Comparison of ENCODE assay signal across 20 cellular contexts in genomic region chr16:47475786-47476185, GRCh38. TPM values are rescaled to one million over a fixed set of nuclear protein-coding genes. Genes with fewer than 3 reads are reported as not detected.
DNase-seq lines count a peak whose midpoint lies in the region; ATAC-seq, FAIRE-seq and TF ChIP-seq lines count a peak whose summit lies in the region.
"Had no signal": no experiment of that assay in that cellular context is flagged by ENCODE, and none has a peak within 500 bp of the region (broad histone marks: within the 10 kb centered on the region; RNA-seq: fewer than 3 reads in every experiment).

No MANE protein-coding gene starts in this region.

- in situ Hi-C loops in GM23248 (cut with MboI): no loop called here

- H3K9me3 ChIP-seq in GM23248 (ENCODE audit: low read depth) (no peaks in the 10 kb centered on the region), astrocyte (ENCODE audit: insufficient read depth, low read depth, low read length) (no peaks in the 10 kb centered on the region), left ventricle myocardium inferior (replicated peaks) (no peaks in the 10 kb centered on the region), PC-9 (ENCODE audit: insufficient read depth, low read depth) (no peaks in the 10 kb centered on the region)
- H3K9me3 ChIP-seq: sigmoid colon had no signal

- peak; percentile 33 for DNase-seq in GM23248
- no peak for DNase-seq in astrocyte (ENCODE audit: low read depth)
- DNase-seq in left ventricle myocardium inferior: no peak
- DNase-seq in osteocyte (ENCODE audit: extremely low spot score, unreplicated experiment): no peak
- no peak for DNase-seq in PC-9
- DNase-seq: activated CD4-positive, alpha-beta T cell treated with anti-CD3 and anti-CD28 coated beads, Interleukin-2, amount 50 U/mL, for 4 hours; CD4-positive, alpha-beta memory T cell; DMS53; midbrain; NCI-H2029 treated with DMSO at 0.1 percent for 48 hours; sigmoid colon; stimulated activated naive CD8-positive, alpha-beta T cell treated with anti-CD3 and anti-CD28 coated beads, Interleukin-15, amount 100 ng/mL, for 72 hours; SW 1271 had no signal

- no peaks in the 10 kb centered on the region for H3K9me2 ChIP-seq in GM23248 (ENCODE audit: insufficient read depth)
- H3K9me2 ChIP-seq in PC-9 (ENCODE audit: insufficient read depth): no peaks in the 10 kb centered on the region

- POLR2A ChIA-PET in PC-9 (lab: Charles Lee; ENCODE audit: unreplicated experiment): no interaction called here

- FAIRE-seq in astrocyte (lab: Jason Lieb, UNC): no peak
- FAIRE-seq: H54 had no signal

- CTCF ChIA-PET in PC-9 (lab: Charles Lee): no interaction called here

- TF ChIP-seq CTCF in astrocyte (IDR thresholded peaks at IDR 0.05; ENCODE audit: insufficient read depth, low read depth, low read length) (no peak), left ventricle myocardium inferior (IDR thresholded peaks at IDR 0.05; ENCODE audit: borderline replicate concordance) (no peak), osteocyte (IDR thresholded peaks at IDR 0.05) (no peak), PC-9 (conservative IDR thresholded peaks at IDR 0.05) (no peak)

- no peak overlapping the region for H3K9ac ChIP-seq in GM23248
- H3K9ac ChIP-seq in astrocyte (ENCODE audit: low read length): no peak overlapping the region
- H3K9ac ChIP-seq: neural progenitor cell had no signal

- H3K27me3 Mint-ChIP-seq in astrocyte (ENCODE audit: low read depth, unreplicated experiment) (no peaks in the 10 kb centered on the region), osteocyte (ENCODE audit: unreplicated experiment) (no peaks in the 10 kb centered on the region)
- H3K27me3 Mint-ChIP-seq: CD4-positive, alpha-beta memory T cell; stimulated activated naive CD8-positive, alpha-beta T cell treated with anti-CD3 and anti-CD28 coated beads, Interleukin-15, amount 100 ng/mL, for 72 hours; type B pancreatic cell had no signal

- no peak overlapping the region for H3K4me2 ChIP-seq in GM23248 (ENCODE audit: unreplicated experiment)
- no peak overlapping the region for H3K4me2 ChIP-seq in astrocyte (ENCODE audit: low read length)
- no peak overlapping the region for H3K4me2 ChIP-seq in PC-9
- H3K4me2 ChIP-seq: neural progenitor cell had no signal

- H3F3A ChIP-seq in GM23248 (ENCODE audit: insufficient read depth): no peaks in the 10 kb centered on the region
- no peaks in the 10 kb centered on the region for H3F3A ChIP-seq in PC-9 (ENCODE audit: insufficient read depth, low read depth)

- no peak overlapping the region for H3K27ac ChIP-seq in GM23248
- no peak overlapping the region for H3K27ac ChIP-seq in astrocyte (ENCODE audit: low read depth, low read length)
- peak overlapping the region; percentile 55 for H3K27ac ChIP-seq in left ventricle myocardium inferior (replicated peaks)
- no peak overlapping the region for H3K27ac ChIP-seq in PC-9
- H3K27ac ChIP-seq: coronary artery, neural progenitor cell, sigmoid colon had no signal

- BruUV-seq in PC-9 (replicated peaks; lab: Mats Ljungman, UMichigan): no TSS peak

- H2AFZ ChIP-seq in GM23248: no peak overlapping the region
- H2AFZ ChIP-seq in astrocyte (ENCODE audit: low read depth, low read length): no peak overlapping the region
- H2AFZ ChIP-seq in PC-9: no peak overlapping the region
- H2AFZ ChIP-seq: neural progenitor cell had no signal

- H3K4me1 ChIP-seq in GM23248 (ENCODE audit: insufficient read depth) (peaks cover 15% of the 10 kb centered on the region), astrocyte (ENCODE audit: insufficient read depth, low read length) (no peaks in the 10 kb centered on the region), left ventricle myocardium inferior (peaks cover 71% of the 10 kb centered on the region), PC-9 (replicated peaks; ENCODE audit: insufficient read depth) (no peaks in the 10 kb centered on the region)
- H3K4me1 ChIP-seq: neural progenitor cell had no signal

- H3K36me3 ChIP-seq in GM23248 (ENCODE audit: low read depth) (no peaks in the 10 kb centered on the region), astrocyte (ENCODE audit: insufficient read depth, low read length) (no peaks in the 10 kb centered on the region), left ventricle myocardium inferior (no peaks in the 10 kb centered on the region), PC-9 (ENCODE audit: low read depth) (no peaks in the 10 kb centered on the region)
- H3K36me3 ChIP-seq: neural progenitor cell, sigmoid colon had no signal

- WGBS in GM23248 (ENCODE audit: low coverage in 1 of 2, low lambda C conversion rate in 2 of 2, missing lambda C conversion rate in 2 of 2), 2 experiments: 68 to 81% methylated on average over 1 of the region's 1 CpG

- ATAC-seq in HG02798 (IDR thresholded peaks at IDR 0.05; ENCODE audit: poor library complexity, unreplicated experiment): no peak
- ATAC-seq in GM18505 (IDR thresholded peaks at IDR 0.05; ENCODE audit: unreplicated experiment): no peak
- no peak for ATAC-seq in HG03175 (IDR thresholded peaks at IDR 0.05; ENCODE audit: unreplicated experiment)
- ATAC-seq: stimulated activated naive CD8-positive, alpha-beta T cell treated with anti-CD3 and anti-CD28 coated beads, Interleukin-15, amount 100 ng/mL, for 72 hours had no signal

- no peaks in the 10 kb centered on the region for H4K20me1 ChIP-seq in GM23248 (ENCODE audit: insufficient read depth)
- H4K20me1 ChIP-seq in astrocyte (ENCODE audit: insufficient read depth, low read length): peaks cover 13% of the 10 kb centered on the region
- H4K20me1 ChIP-seq in PC-9 (ENCODE audit: insufficient read depth): no peaks in the 10 kb centered on the region

- H3K27ac Mint-ChIP-seq in astrocyte (ENCODE audit: unreplicated experiment) (peak overlapping the region; percentile 53), osteocyte (ENCODE audit: unreplicated experiment) (peak overlapping the region; percentile 25)
- H3K27ac Mint-ChIP-seq: neural progenitor cell; stimulated activated naive CD8-positive, alpha-beta T cell treated with anti-CD3 and anti-CD28 coated beads, Interleukin-15, amount 100 ng/mL, for 72 hours; type B pancreatic cell had no signal

- H3K4me1 Mint-ChIP-seq in astrocyte (ENCODE audit: low read depth, unreplicated experiment) (peaks cover 4% of the 10 kb centered on the region), osteocyte (ENCODE audit: unreplicated experiment) (peaks cover 7% of the 10 kb centered on the region)
- H3K4me1 Mint-ChIP-seq: neural progenitor cell had no signal

- no peak overlapping the region for H3K4me3 Mint-ChIP-seq in astrocyte (ENCODE audit: unreplicated experiment)
- H3K4me3 Mint-ChIP-seq in osteocyte (ENCODE audit: unreplicated experiment): no peak overlapping the region
- H3K4me3 Mint-ChIP-seq: CD4-positive, alpha-beta memory T cell; neural progenitor cell; stimulated activated naive CD8-positive, alpha-beta T cell treated with anti-CD3 and anti-CD28 coated beads, Interleukin-15, amount 100 ng/mL, for 72 hours; type B pancreatic cell had no signal

- no peaks in the 10 kb centered on the region for H3K27me3 ChIP-seq in GM23248 (replicated peaks; ENCODE audit: insufficient read depth)
- H3K27me3 ChIP-seq in astrocyte (ENCODE audit: insufficient read depth, low read length): no peaks in the 10 kb centered on the region
- H3K27me3 ChIP-seq in left ventricle myocardium inferior (ENCODE audit: low read depth): no peaks in the 10 kb centered on the region
- no peaks in the 10 kb centered on the region for H3K27me3 ChIP-seq in PC-9 (ENCODE audit: insufficient read depth, low read depth)
- H3K27me3 ChIP-seq: neural progenitor cell, sigmoid colon had no signal

- no peak for TF ChIP-seq POLR2A in GM18505 (IDR thresholded peaks at IDR 0.05; ENCODE audit: borderline replicate concordance, extremely low read depth, insufficient read depth, insufficient read length)

- no peak overlapping the region for H3K4me3 ChIP-seq in GM23248
- H3K4me3 ChIP-seq in astrocyte (ENCODE audit: insufficient read depth, low read depth, low read length): no peak overlapping the region
- no peak overlapping the region for H3K4me3 ChIP-seq in left ventricle myocardium inferior
- H3K4me3 ChIP-seq in PC-9: no peak overlapping the region
- H3K4me3 ChIP-seq: coronary artery, neural progenitor cell, sigmoid colon had no signal

- no peaks in the 10 kb centered on the region for H3K36me3 Mint-ChIP-seq in astrocyte (ENCODE audit: low read depth, unreplicated experiment)
- peaks cover 2% of the 10 kb centered on the region for H3K36me3 Mint-ChIP-seq in osteocyte (ENCODE audit: unreplicated experiment)
- H3K36me3 Mint-ChIP-seq: neural progenitor cell had no signal

- intact Hi-C loops in left ventricle myocardium inferior (cut with micrococcal nuclease): no loop called here
- intact Hi-C loops in PC-9 (cut with micrococcal nuclease; ENCODE audit: unreplicated experiment): no loop called here

- peaks cover 56% of the 10 kb centered on the region for H3K79me2 ChIP-seq in GM23248 (ENCODE audit: insufficient read depth)
- H3K79me2 ChIP-seq in astrocyte (ENCODE audit: insufficient read depth, low read length): peaks cover 20% of the 10 kb centered on the region
- H3K79me2 ChIP-seq in PC-9 (ENCODE audit: low read depth): peaks cover 28% of the 10 kb centered on the region

- no peaks in the 10 kb centered on the region for H3K9me3 Mint-ChIP-seq in astrocyte (ENCODE audit: unreplicated experiment)
- H3K9me3 Mint-ChIP-seq in osteocyte (ENCODE audit: unreplicated experiment): no peaks in the 10 kb centered on the region
- H3K9me3 Mint-ChIP-seq: neural progenitor cell; stimulated activated naive CD8-positive, alpha-beta T cell treated with anti-CD3 and anti-CD28 coated beads, Interleukin-15, amount 100 ng/mL, for 72 hours; type B pancreatic cell had no signal

RNA-seq across cellular contexts. Expression of gene PHKB, which starts 14.7 kb away (rescaled TPM):
- total RNA-seq in GM23248 (2014; rRNA removed; shearing (Covaris generic)): 42.0 and 52.0 TPM in 2 replicates
- polyA plus RNA-seq in GM23248 (2016; fragmentation: Nextera tagmentation; extraction: Ambion mirVana): 31.3 and 32.7 TPM in 2 replicates
- total RNA-seq in astrocyte (39.8 and 49.6 TPM in 2 replicates), left ventricle myocardium inferior (63.2 TPM), osteocyte (61.2 and 64.3 TPM in 2 replicates), PC-9 (2021) (65.5 and 81.3 TPM in 2 replicates)

RNA-seq across cellular contexts. Expression of gene ITFG1, which starts 14.9 kb away (rescaled TPM):
- 78.2 and 93.8 TPM in 2 replicates for total RNA-seq in GM23248 (2014; rRNA removed; shearing (Covaris generic))
- 111 and 113 TPM in 2 replicates for polyA plus RNA-seq in GM23248 (2016; fragmentation: Nextera tagmentation; extraction: Ambion mirVana)
- total RNA-seq in astrocyte (52.7 and 58.9 TPM in 2 replicates), left ventricle myocardium inferior (71.3 TPM), osteocyte (69.5 and 70.0 TPM in 2 replicates), PC-9 (2021) (27.7 and 33.0 TPM in 2 replicates)
